ENCODE assay signal across 1 cellular context in the genomic region with DNA sequence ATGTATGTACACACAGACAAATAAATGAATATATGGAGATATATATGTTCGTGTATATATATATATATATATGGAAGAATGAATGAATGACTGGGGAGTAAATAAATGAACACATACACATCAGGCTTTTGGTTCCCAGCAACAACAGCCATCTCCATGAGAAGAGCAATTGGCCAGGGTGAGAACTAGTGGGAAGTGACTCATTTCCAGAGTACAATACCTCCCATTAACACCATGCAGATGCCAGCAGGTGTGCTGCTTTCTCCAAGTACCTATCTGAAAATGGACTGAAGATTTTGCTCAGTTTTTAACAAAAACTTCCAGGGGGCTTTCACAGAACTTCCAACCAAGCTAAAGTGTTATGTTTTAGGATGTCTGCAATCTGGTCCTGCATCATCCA.
A peak's percentile ranks its signal among the peaks of the same experiment; 100 is the strongest.
TF ChIP-seq lines count a peak whose summit lies in the region.

No MANE protein-coding gene starts in this region.

TF ChIP-seq in GM23338, 12 proteins besides CTCF, POLR2A, EP300 and RAD21 (continued from another document):
- TF ChIP-seq ZNF462 (CRISPR knock-in tag; IDR thresholded peaks at IDR 0.05), result 0 out of 2 replicates have a peak, but pooled peaks have one; percentile 45
- TF ChIP-seq NANOG (IDR thresholded peaks at IDR 0.05; ENCODE audit: borderline replicate concordance), result peak; percentile 73
- no peak for TF ChIP-seq REST (IDR thresholded peaks at IDR 0.05; ENCODE audit: unreplicated experiment)
- TF ChIP-seq EZH2phosphoT487 (IDR thresholded peaks at IDR 0.05; ENCODE audit: unreplicated experiment), result no peak
